Comparison of ENCODE assay signal across 9 cellular contexts in the genomic region with DNA sequence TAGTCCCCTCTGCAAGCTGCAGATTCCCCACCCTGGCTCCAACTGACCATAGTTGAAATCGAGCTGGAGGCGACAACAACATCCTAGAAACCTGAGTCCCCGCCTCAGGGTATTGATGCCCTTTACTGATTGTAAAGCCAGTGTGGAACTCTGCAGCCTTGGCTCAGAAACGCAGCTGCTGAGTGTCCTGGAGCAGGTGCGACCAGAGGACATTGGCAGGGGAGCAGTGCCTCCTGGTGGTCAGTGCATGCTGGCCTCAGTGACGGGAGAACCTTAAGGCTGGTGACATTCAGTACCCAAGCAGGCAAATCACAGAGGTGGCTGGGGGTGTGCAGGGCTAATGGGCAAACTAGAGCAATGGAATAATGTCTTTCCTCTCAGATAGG. TPM values are rescaled to one million over a fixed set of nuclear protein-coding genes. Genes with fewer than 3 reads are reported as not detected.
A peak's percentile ranks its signal among the peaks of the same experiment; 100 is the strongest.
DNase-seq lines count a peak whose midpoint lies in the region; ATAC-seq, FAIRE-seq and TF ChIP-seq lines count a peak whose summit lies in the region.
"Had no signal": no experiment of that assay in that cellular context is flagged by ENCODE, and none has a peak within 500 bp of the region (broad histone marks: within the 10 kb centered on the region; RNA-seq: fewer than 3 reads in every experiment).

No MANE protein-coding gene starts in this region.

- TF ChIP-seq CTCF in fibroblast of pulmonary artery (IDR thresholded peaks at IDR 0.05; ENCODE audit: low read length, missing control alignments) (peak; percentile 60), pancreas (IDR thresholded peaks at IDR 0.05) (peak; percentile 51 to 66 (median 62))

- DNase-seq in ELF-1 (ENCODE audit: low read depth, low spot score) (peak; percentile 84), NCI-H146 (lab: John Stamatoyannopoulos, UW) (peak; percentile 75), fibroblast of pulmonary artery (ENCODE audit: low read depth) (peak; percentile 47), pancreas (peak; percentile 66 to 87 (median 82)), cerebellum (ENCODE audit: low spot score) (no peak), GM19238 (ENCODE audit: insufficient read length, low spot score) (no peak)
- peak in 2 of 3 experiments; percentile 16 to 18 for DNase-seq in activated CD8-positive, alpha-beta memory T cell treated with anti-CD3 and anti-CD28 coated beads for 48 hours (ENCODE audit: low read depth in 2 of 3, low spot score in 2 of 3)

- 2 to 4% methylated on average over 6 of the region's 6 CpGs for WGBS in pancreas, 2 donors

- peak; percentile 97 to 100 (median 100) for ATAC-seq in pancreas
- ATAC-seq in HG02610 (IDR thresholded peaks at IDR 0.05; ENCODE audit: unreplicated experiment): no peak

- no peak overlapping the region for H3K4me3 ChIP-seq in fibroblast of pulmonary artery (replicated peaks; ENCODE audit: low read depth, low read length)
- no peak overlapping the region for H3K4me3 ChIP-seq in pancreas

- H3K27me3 ChIP-seq in pancreas: no peaks in the 10 kb centered on the region

- FAIRE-seq in pancreas (lab: Jason Lieb, UNC): no peak
- FAIRE-seq: islet of Langerhans had no signal

- H3K9me3 ChIP-seq in pancreas: no peaks in the 10 kb centered on the region

- H3K36me3 ChIP-seq in pancreas: no peaks in the 10 kb centered on the region

- H3K4me1 ChIP-seq in pancreas: no peaks in the 10 kb centered on the region

- no peak overlapping the region for H3K27ac ChIP-seq in pancreas

- intact Hi-C loops in pancreas (cut with DNase I): no loop called here

RNA-seq across cellular contexts. Expression of gene ZNF354B, which starts 20.4 kb away (rescaled TPM):
- total RNA-seq in pancreas (10 to 100 TPM in 1 of 6 donors, 1 to 10 TPM in 5; 4.4 to 11.8 (median 7.5) TPM), cerebellum (27.1 TPM)
- 10 to 100 TPM; 11.8 to 15.7 TPM for polyA plus RNA-seq in pancreas

RNA-seq across cellular contexts. Expression of gene ZFP2, which starts 56.4 kb away (rescaled TPM):
- total RNA-seq in pancreas: 1 to 10 TPM in 4 of 6 donors, under 1 TPM in 2; 0.51 to 2.5 (median 1.1) TPM
- 1 to 10 TPM; 1.6 to 3.2 TPM for polyA plus RNA-seq in pancreas
- total RNA-seq in cerebellum: 6.4 TPM

Comparison
In these comparisons a context has a peak if more than half of its experiments do, and no peak if none do; other contexts are left out.
1. DNase-seq: peak in ELF-1 (single experiment), NCI-H146 (single experiment), activated CD8-positive, alpha-beta memory T cell treated with anti-CD3 and anti-CD28 coated beads for 48 hours (2 of 3), fibroblast of pulmonary artery (single experiment) and pancreas (6 of 6); none in cerebellum (single experiment) and GM19238 (single experiment).